In the genomic region with DNA sequence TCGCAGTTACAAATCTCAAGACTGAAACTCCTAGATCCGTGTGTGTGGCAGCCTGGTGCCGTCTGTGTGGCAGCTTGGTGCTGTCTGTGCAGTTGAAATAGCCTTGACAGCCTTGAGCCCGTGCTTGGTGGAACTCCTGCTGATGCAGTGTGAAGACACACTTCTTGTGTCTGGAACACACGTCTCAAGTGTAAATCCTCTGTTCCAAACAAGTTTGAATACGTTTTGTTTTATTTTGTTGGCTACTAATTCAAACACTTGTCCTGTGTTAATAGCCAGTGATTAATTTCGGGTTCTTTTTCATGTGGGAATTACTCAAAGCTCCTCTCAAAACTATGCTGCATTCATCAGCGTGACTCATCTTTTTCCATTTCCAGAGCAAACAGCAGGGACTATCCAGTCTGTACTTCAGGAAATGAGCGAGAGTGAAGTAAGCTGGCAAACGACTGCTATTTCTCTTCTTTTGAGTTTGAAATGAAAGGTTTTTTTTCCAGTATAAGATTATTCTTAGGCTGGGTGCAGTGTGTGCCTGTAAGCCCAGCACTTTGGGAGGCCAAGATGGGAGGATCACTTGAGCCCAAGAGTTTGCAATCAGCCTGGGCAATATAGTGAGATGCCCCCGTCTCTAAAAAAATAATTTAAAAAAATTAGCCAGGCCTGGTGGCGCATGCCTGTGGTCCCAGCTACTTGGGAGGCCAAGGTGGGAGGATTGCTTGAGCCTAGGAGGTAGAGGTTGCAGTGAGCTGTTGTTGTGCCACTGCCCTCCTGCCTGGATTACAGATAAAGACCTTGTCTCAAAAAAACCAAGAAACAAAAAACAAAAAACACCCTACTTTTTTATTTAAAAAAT, we compare ENCODE assay signal across 10 cellular contexts.
DNase-seq lines count a peak whose midpoint lies in the region; ATAC-seq and TF ChIP-seq lines count a peak whose summit lies in the region.
"Had no signal": no experiment of that assay in that cellular context is flagged by ENCODE, and none has a peak within 500 bp of the region (broad histone marks: within the 10 kb centered on the region; RNA-seq: fewer than 3 reads in every experiment).

No MANE protein-coding gene starts in this region.

- H3K9me3 Mint-ChIP-seq in activated naive CD8-positive, alpha-beta T cell treated with anti-CD3 and anti-CD28 coated beads, Interleukin-2, amount 50 U/mL, for 24 hours: peaks cover 8% of the 10 kb centered on the region
- peaks cover 14% of the 10 kb centered on the region for H3K9me3 Mint-ChIP-seq in activated naive CD8-positive, alpha-beta T cell treated with anti-CD3 and anti-CD28 coated beads for 36 hours

- H3K4me3 ChIP-seq in suprapubic skin: no peak overlapping the region
- no peak overlapping the region for H3K4me3 ChIP-seq in coronary artery

- H3K27ac Mint-ChIP-seq in activated naive CD8-positive, alpha-beta T cell treated with anti-CD3 and anti-CD28 coated beads, Interleukin-2, amount 50 U/mL, for 24 hours: peak overlapping the region; percentile 52
- H3K27ac Mint-ChIP-seq in activated naive CD8-positive, alpha-beta T cell treated with anti-CD3 and anti-CD28 coated beads for 36 hours: no peak overlapping the region

- H3K36me3 Mint-ChIP-seq in activated naive CD8-positive, alpha-beta T cell treated with anti-CD3 and anti-CD28 coated beads, Interleukin-2, amount 50 U/mL, for 24 hours (ENCODE audit: low read depth): no peaks in the 10 kb centered on the region
- no peaks in the 10 kb centered on the region for H3K36me3 Mint-ChIP-seq in activated naive CD8-positive, alpha-beta T cell treated with anti-CD3 and anti-CD28 coated beads for 36 hours

- no peak overlapping the region for H3K4me3 Mint-ChIP-seq in activated naive CD8-positive, alpha-beta T cell treated with anti-CD3 and anti-CD28 coated beads, Interleukin-2, amount 50 U/mL, for 24 hours
- no peak overlapping the region for H3K4me3 Mint-ChIP-seq in activated naive CD8-positive, alpha-beta T cell treated with anti-CD3 and anti-CD28 coated beads for 36 hours

- no peaks in the 10 kb centered on the region for H3K27me3 ChIP-seq in suprapubic skin

- peaks cover 6% of the 10 kb centered on the region for H3K4me1 Mint-ChIP-seq in activated naive CD8-positive, alpha-beta T cell treated with anti-CD3 and anti-CD28 coated beads, Interleukin-2, amount 50 U/mL, for 24 hours
- H3K4me1 Mint-ChIP-seq in activated naive CD8-positive, alpha-beta T cell treated with anti-CD3 and anti-CD28 coated beads for 36 hours: peaks cover 5% of the 10 kb centered on the region

- H3K9me3 ChIP-seq in suprapubic skin: no peaks in the 10 kb centered on the region

- no peak for DNase-seq in activated naive CD8-positive, alpha-beta T cell treated with anti-CD3 and anti-CD28 coated beads, Interleukin-2, amount 50 U/mL, for 24 hours
- DNase-seq in activated naive CD8-positive, alpha-beta T cell treated with anti-CD3 and anti-CD28 coated beads for 36 hours: no peak
- DNase-seq in glomerular visceral epithelial cell (ENCODE audit: extremely low spot score) (peak; percentile 92), suprapubic skin (ENCODE audit: low spot score in 2 of 2) (no peak), coronary artery (ENCODE audit: low spot score) (no peak), NCI-H524 (lab: John Stamatoyannopoulos, UW) (no peak)
- DNase-seq in effector CD8-positive, alpha-beta T cell (lab: John Stamatoyannopoulos, UW): no peak
- DNase-seq: DMS 273 treated with DMSO at 0.1 percent for 48 hours, NCI-H2227 treated with DMSO at 0.1 percent for 48 hours had no signal

- no peaks in the 10 kb centered on the region for H3K36me3 ChIP-seq in suprapubic skin

- H3K27ac ChIP-seq in suprapubic skin (peak overlapping the region; percentile 60), coronary artery (peak overlapping the region in 1 of 2 donors; percentile 62)

- 37% methylated on average over 12 of the region's 12 CpGs for WGBS in suprapubic skin

- H3K27me3 Mint-ChIP-seq in activated naive CD8-positive, alpha-beta T cell treated with anti-CD3 and anti-CD28 coated beads, Interleukin-2, amount 50 U/mL, for 24 hours: no peaks in the 10 kb centered on the region
- no peaks in the 10 kb centered on the region for H3K27me3 Mint-ChIP-seq in activated naive CD8-positive, alpha-beta T cell treated with anti-CD3 and anti-CD28 coated beads for 36 hours

- ATAC-seq in activated naive CD8-positive, alpha-beta T cell treated with anti-CD3 and anti-CD28 coated beads, Interleukin-2, amount 50 U/mL, for 24 hours: peak; percentile 65
- peak; percentile 98 for ATAC-seq in SK-N-SH treated with all-trans-retinoic acid at 6 μM for 48 hours

- TF ChIP-seq CTCF in suprapubic skin (IDR thresholded peaks at IDR 0.05) (no peak), coronary artery (IDR thresholded peaks at IDR 0.05) (no peak)

- peaks cover 15% of the 10 kb centered on the region for H3K4me1 ChIP-seq in suprapubic skin

- TF ChIP-seq POLR2A in suprapubic skin (IDR thresholded peaks at IDR 0.05): no peak

- TF ChIP-seq EP300 in suprapubic skin (IDR thresholded peaks at IDR 0.05): no peak

TF ChIP-seq in SK-N-SH treated with all-trans-retinoic acid at 6 μM for 48 hours, 23 proteins besides CTCF, POLR2A, EP300 and RAD21 (continues in another document):
- TF ChIP-seq OSR1 (CRISPR knock-in tag; IDR thresholded peaks at IDR 0.05): no peak
- TF ChIP-seq ZNF70 (CRISPR knock-in tag; IDR thresholded peaks at IDR 0.05): no peak
- no peak for TF ChIP-seq ZNF8 (CRISPR knock-in tag; IDR thresholded peaks at IDR 0.05)
- TF ChIP-seq CSDC2 (CRISPR knock-in tag; IDR thresholded peaks at IDR 0.05): no peak
- TF ChIP-seq ISL1 (CRISPR knock-in tag; IDR thresholded peaks at IDR 0.05): peak; percentile 61
- no peak for TF ChIP-seq TCF4 (CRISPR knock-in tag; IDR thresholded peaks at IDR 0.05; ENCODE audit: borderline replicate concordance)
- TF ChIP-seq, protein P1, sequence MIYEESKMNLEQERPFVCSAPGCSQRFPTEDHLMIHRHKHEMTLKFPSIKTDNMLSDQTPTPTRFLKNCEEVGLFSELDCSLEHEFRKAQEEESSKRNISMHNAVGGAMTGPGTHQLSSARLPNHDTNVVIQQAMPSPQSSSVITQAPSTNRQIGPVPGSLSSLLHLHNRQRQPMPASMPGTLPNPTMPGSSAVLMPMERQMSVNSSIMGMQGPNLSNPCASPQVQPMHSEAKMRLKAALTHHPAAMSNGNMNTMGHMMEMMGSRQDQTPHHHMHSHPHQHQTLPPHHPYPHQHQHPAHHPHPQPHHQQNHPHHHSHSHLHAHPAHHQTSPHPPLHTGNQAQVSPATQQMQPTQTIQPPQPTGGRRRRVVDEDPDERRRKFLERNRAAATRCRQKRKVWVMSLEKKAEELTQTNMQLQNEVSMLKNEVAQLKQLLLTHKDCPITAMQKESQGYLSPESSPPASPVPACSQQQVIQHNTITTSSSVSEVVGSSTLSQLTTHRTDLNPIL (CRISPR knock-in tag; IDR thresholded peaks at IDR 0.05; ENCODE audit: low read depth): no peak
- peak; percentile 18; the same call in 1 of the 2 replicates for TF ChIP-seq TOX (CRISPR knock-in tag; IDR thresholded peaks at IDR 0.05; ENCODE audit: borderline replicate concordance)
- no peak for TF ChIP-seq ESRRG (CRISPR knock-in tag; IDR thresholded peaks at IDR 0.05)
- TF ChIP-seq ZFP3 (CRISPR knock-in tag; IDR thresholded peaks at IDR 0.05): no peak
- TF ChIP-seq ZC3H10 (CRISPR knock-in tag; IDR thresholded peaks at IDR 0.05): 0 out of 2 replicates have a peak, but pooled peaks have one; percentile 36
- TF ChIP-seq, protein P2, sequence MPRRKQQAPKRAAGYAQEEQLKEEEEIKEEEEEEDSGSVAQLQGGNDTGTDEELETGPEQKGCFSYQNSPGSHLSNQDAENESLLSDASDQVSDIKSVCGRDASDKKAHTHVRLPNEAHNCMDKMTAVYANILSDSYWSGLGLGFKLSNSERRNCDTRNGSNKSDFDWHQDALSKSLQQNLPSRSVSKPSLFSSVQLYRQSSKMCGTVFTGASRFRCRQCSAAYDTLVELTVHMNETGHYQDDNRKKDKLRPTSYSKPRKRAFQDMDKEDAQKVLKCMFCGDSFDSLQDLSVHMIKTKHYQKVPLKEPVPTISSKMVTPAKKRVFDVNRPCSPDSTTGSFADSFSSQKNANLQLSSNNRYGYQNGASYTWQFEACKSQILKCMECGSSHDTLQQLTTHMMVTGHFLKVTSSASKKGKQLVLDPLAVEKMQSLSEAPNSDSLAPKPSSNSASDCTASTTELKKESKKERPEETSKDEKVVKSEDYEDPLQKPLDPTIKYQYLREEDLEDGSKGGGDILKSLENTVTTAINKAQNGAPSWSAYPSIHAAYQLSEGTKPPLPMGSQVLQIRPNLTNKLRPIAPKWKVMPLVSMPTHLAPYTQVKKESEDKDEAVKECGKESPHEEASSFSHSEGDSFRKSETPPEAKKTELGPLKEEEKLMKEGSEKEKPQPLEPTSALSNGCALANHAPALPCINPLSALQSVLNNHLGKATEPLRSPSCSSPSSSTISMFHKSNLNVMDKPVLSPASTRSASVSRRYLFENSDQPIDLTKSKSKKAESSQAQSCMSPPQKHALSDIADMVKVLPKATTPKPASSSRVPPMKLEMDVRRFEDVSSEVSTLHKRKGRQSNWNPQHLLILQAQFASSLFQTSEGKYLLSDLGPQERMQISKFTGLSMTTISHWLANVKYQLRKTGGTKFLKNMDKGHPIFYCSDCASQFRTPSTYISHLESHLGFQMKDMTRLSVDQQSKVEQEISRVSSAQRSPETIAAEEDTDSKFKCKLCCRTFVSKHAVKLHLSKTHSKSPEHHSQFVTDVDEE (CRISPR knock-in tag; IDR thresholded peaks at IDR 0.05): no peak
- TF ChIP-seq, protein P3, sequence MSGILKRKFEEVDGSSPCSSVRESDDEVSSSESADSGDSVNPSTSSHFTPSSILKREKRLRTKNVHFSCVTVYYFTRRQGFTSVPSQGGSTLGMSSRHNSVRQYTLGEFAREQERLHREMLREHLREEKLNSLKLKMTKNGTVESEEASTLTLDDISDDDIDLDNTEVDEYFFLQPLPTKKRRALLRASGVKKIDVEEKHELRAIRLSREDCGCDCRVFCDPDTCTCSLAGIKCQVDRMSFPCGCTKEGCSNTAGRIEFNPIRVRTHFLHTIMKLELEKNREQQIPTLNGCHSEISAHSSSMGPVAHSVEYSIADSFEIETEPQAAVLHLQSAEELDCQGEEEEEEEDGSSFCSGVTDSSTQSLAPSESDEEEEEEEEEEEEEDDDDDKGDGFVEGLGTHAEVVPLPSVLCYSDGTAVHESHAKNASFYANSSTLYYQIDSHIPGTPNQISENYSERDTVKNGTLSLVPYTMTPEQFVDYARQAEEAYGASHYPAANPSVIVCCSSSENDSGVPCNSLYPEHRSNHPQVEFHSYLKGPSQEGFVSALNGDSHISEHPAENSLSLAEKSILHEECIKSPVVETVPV (CRISPR knock-in tag; IDR thresholded peaks at IDR 0.05): no peak
- TF ChIP-seq ARNTL (CRISPR knock-in tag; IDR thresholded peaks at IDR 0.05; ENCODE audit: borderline replicate concordance, low read depth): no peak
- no peak for TF ChIP-seq ZFP30 (CRISPR knock-in tag; IDR thresholded peaks at IDR 0.05)
- TF ChIP-seq RARB (CRISPR knock-in tag; IDR thresholded peaks at IDR 0.05): no peak
- TF ChIP-seq BACH2 (CRISPR knock-in tag; IDR thresholded peaks at IDR 0.05; ENCODE audit: borderline replicate concordance): no peak
- TF ChIP-seq ZNF565 (CRISPR knock-in tag; conservative IDR thresholded peaks at IDR 0.05; ENCODE audit: low read depth): no peak
- no peak for TF ChIP-seq SNAI2 (CRISPR knock-in tag; IDR thresholded peaks at IDR 0.05)
